16 cellular contexts compared by ENCODE assay signal in genomic region chr11:98630736-98631135, GRCh38.
"Had no signal": no experiment of that assay in that cellular context is flagged by ENCODE, and none has a peak within 500 bp of the region (broad histone marks: within the 10 kb centered on the region; RNA-seq: fewer than 3 reads in every experiment).

No MANE protein-coding gene starts in this region.

- H3K9me3 Mint-ChIP-seq: type B pancreatic cell had no signal

- ATAC-seq: left cardiac atrium; naive thymus-derived CD4-positive, alpha-beta T cell; pancreas; right lobe of liver had no signal

- DNase-seq: activated CD4-positive, alpha-beta T cell treated with anti-CD3 and anti-CD28 coated beads, Interleukin-2, amount 50 U/mL, for 48 hours; activated gamma-delta T cell treated with Interleukin-2 at 50 U/mL for 16 hours; effector memory CD4-positive, alpha-beta T cell; esophagus squamous epithelium; left cardiac atrium; mesenchymal stem cell; naive thymus-derived CD4-positive, alpha-beta T cell; pancreas; right lobe of liver; small intestine; stimulated activated CD4-positive, alpha-beta T cell treated with anti-CD3 and anti-CD28 coated beads, Interleukin-15, amount 100 ng/mL, for 24 hours; stimulated activated CD4-positive, alpha-beta T cell treated with anti-CD3 and anti-CD28 coated beads, Interleukin-2, amount 100 ng/mL, for 48 hours had no signal

- H3K27ac Mint-ChIP-seq: activated naive CD8-positive, alpha-beta T cell; activated T-helper 1 cell treated with anti-CD3 and anti-CD28 coated beads, Interleukin-12 subunit alpha, Interleukin-12 subunit beta, Interleukin-2, Interleukin-4 antibody, amounts not matched to agents 30 ng/mL and 10 ng/mL and 1 ng/mL, durations not matched to agents 14 hours and 24 hours and 36 hours; naive thymus-derived CD4-positive, alpha-beta T cell; stimulated activated naive CD8-positive, alpha-beta T cell treated with anti-CD3 and anti-CD28 coated beads, Interleukin-15, Interleukin-2, amounts not matched to agents 100 ng/mL and 50 ng/mL, for 24 hours; type B pancreatic cell had no signal

- H3K4me1 Mint-ChIP-seq: naive thymus-derived CD4-positive, alpha-beta T cell had no signal

- H3K4me3 Mint-ChIP-seq: activated naive CD8-positive, alpha-beta T cell; activated T-helper 1 cell treated with anti-CD3 and anti-CD28 coated beads, Interleukin-12 subunit alpha, Interleukin-12 subunit beta, Interleukin-2, Interleukin-4 antibody, amounts not matched to agents 30 ng/mL and 10 ng/mL and 1 ng/mL, durations not matched to agents 14 hours and 24 hours and 36 hours; naive thymus-derived CD4-positive, alpha-beta T cell; stimulated activated naive CD8-positive, alpha-beta T cell treated with anti-CD3 and anti-CD28 coated beads, Interleukin-15, Interleukin-2, amounts not matched to agents 100 ng/mL and 50 ng/mL, for 24 hours; type B pancreatic cell had no signal

- H3K27me3 Mint-ChIP-seq: activated naive CD8-positive, alpha-beta T cell; naive thymus-derived CD4-positive, alpha-beta T cell; stimulated activated naive CD8-positive, alpha-beta T cell treated with anti-CD3 and anti-CD28 coated beads, Interleukin-15, Interleukin-2, amounts not matched to agents 100 ng/mL and 50 ng/mL, for 24 hours; type B pancreatic cell had no signal
